ENCODE assay signal across 28 cellular contexts in genomic region chr16:60123387-60124023, GRCh38.
DNase-seq lines count a peak whose midpoint lies in the region; FAIRE-seq and TF ChIP-seq lines count a peak whose summit lies in the region.
"Had no signal": no experiment of that assay in that cellular context is flagged by ENCODE, and none has a peak within 500 bp of the region (broad histone marks: within the 10 kb centered on the region; RNA-seq: fewer than 3 reads in every experiment).

No MANE protein-coding gene starts in this region.

- 93% methylated on average over 4 of the region's 4 CpGs; no CpG with 5 or more reads in 1 of the 2 experiments for WGBS in H1 (ENCODE audit: extremely low coverage in 1 of 2, insufficient coverage in 1 of 2, insufficient read length in 1 of 2, insufficient replicate concordance in 2 of 2, low coverage in 1 of 2, low lambda C conversion rate in 2 of 2, missing lambda C conversion rate in 1 of 2), 2 experiments

- no peaks in the 10 kb centered on the region for H3K23me2 ChIP-seq in H1 (ENCODE audit: low read depth, low read length)

- H3K18ac ChIP-seq in H1 (ENCODE audit: extremely low read depth, low read length) = no peak overlapping the region

- H3K4me2 ChIP-seq in MM.1S (ENCODE audit: low read depth, low read length) (no peak overlapping the region), H1 (ENCODE audit: insufficient read depth in 1 of 2, low read depth in 2 of 2, low read length in 2 of 2) (no peak overlapping the region)

- no peaks in the 10 kb centered on the region for H3F3A ChIP-seq in MM.1S (ENCODE audit: insufficient read depth, low read length)

- H2AK5ac ChIP-seq in H1 (ENCODE audit: low read depth, low read length) = no peak overlapping the region

- no peak overlapping the region for H4K91ac ChIP-seq in H1 (replicated peaks; ENCODE audit: insufficient read length, low read length)

- no peak for TF ChIP-seq EP300 in H1 (IDR thresholded peaks at IDR 0.05; ENCODE audit: borderline replicate concordance in 1 of 2, low read depth in 2 of 2, low read length in 2 of 2)

- H3K4me1 ChIP-seq in MM.1S (ENCODE audit: low read length) (no peaks in the 10 kb centered on the region), H1 (replicated peaks in 1 of 4; ENCODE audit: control insufficient read depth in 3 of 4, insufficient read depth in 4 of 4, low read length in 3 of 4) (no peaks in the 10 kb centered on the region; a peak in 1 of 7 replicates)
- H3K4me1 ChIP-seq: thyroid gland had no signal

- H3K79me2 ChIP-seq in MM.1S (ENCODE audit: low read length) (no peaks in the 10 kb centered on the region), H1 (ENCODE audit: control insufficient read depth in 1 of 2, insufficient read depth in 2 of 2, low read length in 2 of 2) (no peaks in the 10 kb centered on the region)

- no peak overlapping the region for H2BK20ac ChIP-seq in H1 (ENCODE audit: low read length)

- CTCF ChIA-PET in H1 (lab: Charles Lee; ENCODE audit: partially characterized antibody) = no interaction called here

- H2BK12ac ChIP-seq in H1 (ENCODE audit: low read depth, low read length) = no peak overlapping the region

- H3K56ac ChIP-seq in H1 (replicated peaks; ENCODE audit: insufficient read length, low read depth, low read length) = no peak overlapping the region

- no peak for FAIRE-seq in H1 (lab: Jason Lieb, UNC)
- FAIRE-seq: HTR-8/SVneo, K562 had no signal

- POLR2A ChIA-PET in H1 (lab: Charles Lee; ENCODE audit: partially characterized antibody) = interaction anchor here (1.0 kb wide), 1 partner anchor 10 kb away, joined by 3 read pairs; no protein-coding TSS in a partner anchor

- H3K4me3 ChIP-seq in MM.1S (ENCODE audit: low read length) (no peak overlapping the region), H1 (ENCODE audit: extremely low read depth in 1 of 4, insufficient read depth in 2 of 4, low read depth in 3 of 4, low read length in 4 of 4) (no peak overlapping the region)
- H3K4me3 ChIP-seq: gastroesophageal sphincter, K562, MG63, thyroid gland had no signal

- DNase-seq in AG20443 (ENCODE audit: low spot score) (peak; percentile 21), MM.1S (peak; percentile 60), H1 (ENCODE audit: low read depth in 1 of 2, low spot score in 2 of 2) (no peak), myocyte (ENCODE audit: low read depth) (peak; percentile 12), NK-92 (lab: John Stamatoyannopoulos, UW; ENCODE audit: unreplicated experiment) (no peak), hippocampal formation (lab: John Stamatoyannopoulos, UW) (no peak), amniotic stem cell (lab: John Stamatoyannopoulos, UW) (no peak)
- DNase-seq: ACHN; activated CD8-positive, alpha-beta memory T cell treated with anti-CD3 and anti-CD28 coated beads for 24 hours; activated gamma-delta T cell treated with Interleukin-2 at 50 U/mL for 16 hours; activated T-cell treated with anti-CD3 and anti-CD28 coated beads, Interleukin-2, amount 50 U/mL, for 24 hours; brain microvascular endothelial cell; DMS79; erythroblast; MG63; naive B cell; NCI-H1417 treated with DMSO at 0.1 percent for 48 hours; NCI-H2081 treated with DMSO at 0.1 percent for 48 hours; NCI-H345; NCI-H748 treated with DMSO at 0.1 percent for 48 hours; nucleus accumbens; stimulated activated naive CD4-positive, alpha-beta T cell treated with Interleukin-2 at 50 U/mL for 16 hours; T-helper 2 cell; thyroid gland had no signal

- no peak overlapping the region for H4K5ac ChIP-seq in H1 (ENCODE audit: insufficient read length, low read depth, low read length)

- H4K20me1 ChIP-seq in MM.1S (ENCODE audit: insufficient read depth, low read length) (no peaks in the 10 kb centered on the region), H1 (replicated peaks in 1 of 2; ENCODE audit: control insufficient read depth in 1 of 2, insufficient read depth in 2 of 2, low read length in 2 of 2) (no peaks in the 10 kb centered on the region)

- no peak overlapping the region for H3K4ac ChIP-seq in H1 (replicated peaks; ENCODE audit: insufficient read length, low read depth, low read length)

- H2BK120ac ChIP-seq in H1 (replicated peaks; ENCODE audit: low read depth, low read length) = no peak overlapping the region

- TF ChIP-seq CTCF in MM.1S (IDR thresholded peaks at IDR 0.05; ENCODE audit: low read length) = no peak
- TF ChIP-seq CTCF in H1 (IDR thresholded peaks at IDR 0.05; ENCODE audit: control extremely low read depth in 1 of 3, insufficient read depth in 1 of 3, low read depth in 1 of 3, low read length in 3 of 3) = no peak

- no peak overlapping the region for H3K14ac ChIP-seq in H1 (ENCODE audit: insufficient read length)

- H3K36me3 ChIP-seq in MM.1S (replicated peaks; ENCODE audit: insufficient read depth, low read length) (no peaks in the 10 kb centered on the region), H1 (ENCODE audit: control insufficient read depth in 2 of 4, insufficient read depth in 4 of 4, low read length in 3 of 4) (no peaks in the 10 kb centered on the region)
- H3K36me3 ChIP-seq: brain microvascular endothelial cell, gastroesophageal sphincter, MG63, thyroid gland had no signal

- H3K27me3 ChIP-seq in MM.1S (replicated peaks; ENCODE audit: insufficient read depth, low read length) (no peaks in the 10 kb centered on the region), H1 (replicated peaks in 1 of 4; ENCODE audit: control insufficient read depth in 3 of 4, extremely low read depth in 1 of 4, insufficient read depth in 3 of 4, low read length in 3 of 4) (no peaks in the 10 kb centered on the region)
- H3K27me3 ChIP-seq: brain microvascular endothelial cell, gastroesophageal sphincter, MG63, thyroid gland had no signal

- no peak overlapping the region for H4K8ac ChIP-seq in H1 (ENCODE audit: extremely low read depth, insufficient read depth, low read length)

- no peaks in the 10 kb centered on the region for H3K9me2 ChIP-seq in MM.1S (replicated peaks; ENCODE audit: insufficient read depth, low read length)

- TF ChIP-seq POLR2A in H1 (IDR thresholded peaks at IDR 0.05; ENCODE audit: control extremely low read depth in 1 of 2, low read depth in 2 of 2, low read length in 2 of 2) = no peak

- H2BK15ac ChIP-seq in H1 (ENCODE audit: low read length) = no peak overlapping the region

- no peak overlapping the region for H2AFZ ChIP-seq in MM.1S (ENCODE audit: low read length)
- H2AFZ ChIP-seq in H1 (ENCODE audit: low read length) = peak overlapping the region; percentile 18; the same call in 1 of the 2 replicates

- H2BK5ac ChIP-seq in H1 (ENCODE audit: low read depth, low read length) = no peak overlapping the region

- no peak for TF ChIP-seq RAD21 in H1 (IDR thresholded peaks at IDR 0.05 in 1 of 2, conservative IDR thresholded peaks at IDR 0.05 in 1 of 2; ENCODE audit: low read depth in 2 of 2, low read length in 2 of 2)

- H3K23ac ChIP-seq in H1 (ENCODE audit: insufficient read length) = no peak overlapping the region

- H3K79me1 ChIP-seq in H1 (ENCODE audit: low read depth, low read length) = no peaks in the 10 kb centered on the region

- no peak overlapping the region for H3K9ac ChIP-seq in MM.1S (ENCODE audit: low read length)
- no peak overlapping the region for H3K9ac ChIP-seq in H1 (replicated peaks in 1 of 4; ENCODE audit: extremely low read depth in 1 of 4, low read depth in 3 of 4, low read length in 3 of 4)

- no peaks in the 10 kb centered on the region for H3K9me3 ChIP-seq in MM.1S (replicated peaks; ENCODE audit: insufficient read depth, low read length)
- H3K9me3 ChIP-seq in H1 (ENCODE audit: insufficient read depth in 2 of 2, low read depth in 1 of 2, low read length in 1 of 2) = no peaks in the 10 kb centered on the region
- H3K9me3 ChIP-seq: MG63, thyroid gland had no signal

- H3K27ac ChIP-seq in MM.1S (ENCODE audit: low read length) (no peak overlapping the region), H1 (ENCODE audit: low read depth, low read length) (no peak overlapping the region)
- H3K27ac ChIP-seq: brain microvascular endothelial cell, C4-2B, gastroesophageal sphincter, thyroid gland had no signal

TF ChIP-seq in H1, 55 proteins besides CTCF, POLR2A, EP300 and RAD21 (continues in another document):
- TF ChIP-seq ZNF274 (IDR thresholded peaks at IDR 0.05; ENCODE audit: borderline replicate concordance, extremely low read depth, low read length) (no peak), KDM4A (IDR thresholded peaks at IDR 0.05; ENCODE audit: low read depth, low read length, severe bottlenecking) (no peak), GTF2F1 (IDR thresholded peaks at IDR 0.05; ENCODE audit: borderline replicate concordance, low read depth, low read length) (no peak), GABPA (IDR thresholded peaks at IDR 0.05; ENCODE audit: borderline replicate concordance, insufficient read depth, low read length) (no peak), KDM5A (IDR thresholded peaks at IDR 0.05; ENCODE audit: low read length) (no peak), SIRT6 (IDR thresholded peaks at IDR 0.05; ENCODE audit: low read length) (no peak), BRCA1 (IDR thresholded peaks at IDR 0.05; ENCODE audit: low read depth, low read length) (no peak), CBX5 (IDR thresholded peaks at IDR 0.05; ENCODE audit: low read depth, low read length) (no peak), TAF1 (IDR thresholded peaks at IDR 0.05; ENCODE audit: low read depth, low read length) (no peak)
- TF ChIP-seq, protein P1, sequence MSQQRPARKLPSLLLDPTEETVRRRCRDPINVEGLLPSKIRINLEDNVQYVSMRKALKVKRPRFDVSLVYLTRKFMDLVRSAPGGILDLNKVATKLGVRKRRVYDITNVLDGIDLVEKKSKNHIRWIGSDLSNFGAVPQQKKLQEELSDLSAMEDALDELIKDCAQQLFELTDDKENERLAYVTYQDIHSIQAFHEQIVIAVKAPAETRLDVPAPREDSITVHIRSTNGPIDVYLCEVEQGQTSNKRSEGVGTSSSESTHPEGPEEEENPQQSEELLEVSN (IDR thresholded peaks at IDR 0.05) = no peak
- TF ChIP-seq, protein P2, sequence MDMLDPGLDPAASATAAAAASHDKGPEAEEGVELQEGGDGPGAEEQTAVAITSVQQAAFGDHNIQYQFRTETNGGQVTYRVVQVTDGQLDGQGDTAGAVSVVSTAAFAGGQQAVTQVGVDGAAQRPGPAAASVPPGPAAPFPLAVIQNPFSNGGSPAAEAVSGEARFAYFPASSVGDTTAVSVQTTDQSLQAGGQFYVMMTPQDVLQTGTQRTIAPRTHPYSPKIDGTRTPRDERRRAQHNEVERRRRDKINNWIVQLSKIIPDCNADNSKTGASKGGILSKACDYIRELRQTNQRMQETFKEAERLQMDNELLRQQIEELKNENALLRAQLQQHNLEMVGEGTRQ (IDR thresholded peaks at IDR 0.05; ENCODE audit: low read length) = no peak

Comparison
In these comparisons a context has a peak if more than half of its experiments do, and no peak if none do; other contexts are left out.
1. DNase-seq: peak in AG20443 (single experiment), MM.1S (single experiment) and myocyte (single experiment); none in H1 (0 of 2), NK-92 (single experiment), hippocampal formation (0 of 2) and amniotic stem cell (single experiment).